In genomic region chr10:74927701-74928100, GRCh38 we compare ENCODE assay signal across 14 cellular contexts.
A peak's percentile ranks its signal among the peaks of the same experiment; 100 is the strongest.
DNase-seq lines count a peak whose midpoint lies in the region; ATAC-seq, FAIRE-seq and TF ChIP-seq lines count a peak whose summit lies in the region.
"Had no signal": no experiment of that assay in that cellular context is flagged by ENCODE, and none has a peak within 500 bp of the region (broad histone marks: within the 10 kb centered on the region; RNA-seq: fewer than 3 reads in every experiment).

No MANE protein-coding gene starts in this region.

- no peak for TF ChIP-seq CTCF in pancreas (IDR thresholded peaks at IDR 0.05)

- WGBS in pancreas, 2 donors = 86 to 87% methylated on average over 2 of the region's 2 CpGs

- intact Hi-C loops in posterior cingulate gyrus (cut with DNase I) = loop anchor here (10.0 kb wide), 2 partner anchors 57 to 103 kb away; partner anchors contain the start of gene KAT6B
- intact Hi-C loops in pancreas (cut with DNase I) = no loop called here

- no peak for ATAC-seq in pancreas
- ATAC-seq in GM21526 (IDR thresholded peaks at IDR 0.05; ENCODE audit: low FRiP score, unreplicated experiment) = no peak
- ATAC-seq: left cardiac atrium had no signal

- H3K4me3 ChIP-seq in skeletal muscle tissue (ENCODE audit: low read length in 3 of 3) = no peak overlapping the region
- no peak overlapping the region for H3K4me3 ChIP-seq in pancreas
- no peak overlapping the region for H3K4me3 ChIP-seq in MG63

- H3K27ac ChIP-seq in angular gyrus (ENCODE audit: low read depth, low read length) (peak overlapping the region; percentile 76), skeletal muscle tissue (ENCODE audit: low read depth, low read length) (peak overlapping the region; percentile 9), pancreas (peak overlapping the region in 2 of 4 donors; percentile 24 to 29)

- H3K9ac ChIP-seq in skeletal muscle tissue (ENCODE audit: low read depth in 1 of 3, low read length in 3 of 3) = no peak overlapping the region

- peaks cover 31 to 40% (median 38%) of the 10 kb centered on the region in 3 donors for H3K4me1 ChIP-seq in skeletal muscle tissue (ENCODE audit: control insufficient read depth in 3 of 3, insufficient read depth in 3 of 3, low read length in 3 of 3)
- H3K4me1 ChIP-seq in pancreas = peaks cover 63 to 77% (median 72%) of the 10 kb centered on the region in 3 donors

- H3K36me3 ChIP-seq in skeletal muscle tissue (ENCODE audit: control insufficient read depth in 3 of 3, insufficient read depth in 3 of 3, low read length in 3 of 3) (no peaks in the 10 kb centered on the region), pancreas (no peaks in the 10 kb centered on the region), MG63 (no peaks in the 10 kb centered on the region)

- H3K9me3 ChIP-seq in skeletal muscle tissue (ENCODE audit: control insufficient read depth in 3 of 3, low read length in 3 of 3) = no peaks in the 10 kb centered on the region
- H3K9me3 ChIP-seq in pancreas = no peaks in the 10 kb centered on the region
- no peaks in the 10 kb centered on the region for H3K9me3 ChIP-seq in MG63

- no peaks in the 10 kb centered on the region for H3K27me3 ChIP-seq in skeletal muscle tissue (ENCODE audit: control insufficient read depth in 3 of 3, insufficient read depth in 3 of 3, low read length in 3 of 3)
- no peaks in the 10 kb centered on the region for H3K27me3 ChIP-seq in pancreas
- no peaks in the 10 kb centered on the region for H3K27me3 ChIP-seq in MG63

- DNase-seq in G401 (ENCODE audit: low spot score) = peak; percentile 18
- DNase-seq in fibroblast of peridontal ligament (ENCODE audit: extremely low read depth) = peak; percentile 44
- DNase-seq in posterior cingulate gyrus = no peak
- no peak for DNase-seq in pancreas
- DNase-seq in MG63 = no peak
- DNase-seq: activated CD4-positive, alpha-beta T cell treated with anti-CD3 and anti-CD28 coated beads, Interleukin-2, amount 50 U/mL, for 4 hours; activated effector memory CD4-positive, alpha-beta T cell treated with anti-CD3 and anti-CD28 coated beads, Interleukin-2, amount 50 U/mL, for 16 hours; Kasumi-1; left cardiac atrium; NCI-H2171; OCI-M1 had no signal

- in situ Hi-C loops in G401 (cut with HindIII; ENCODE audit: low sequenced_read_pairs) = no loop called here

- FAIRE-seq in pancreas (lab: Jason Lieb, UNC) = no peak

Comparison
In these comparisons a context has a peak if more than half of its experiments do, and no peak if none do; other contexts are left out.
1. DNase-seq: peak in G401 (single experiment) and fibroblast of peridontal ligament (single experiment); none in posterior cingulate gyrus (0 of 10), pancreas (0 of 6) and MG63 (single experiment).